Comparison of ENCODE assay signal across 10 cellular contexts in the genomic region with DNA sequence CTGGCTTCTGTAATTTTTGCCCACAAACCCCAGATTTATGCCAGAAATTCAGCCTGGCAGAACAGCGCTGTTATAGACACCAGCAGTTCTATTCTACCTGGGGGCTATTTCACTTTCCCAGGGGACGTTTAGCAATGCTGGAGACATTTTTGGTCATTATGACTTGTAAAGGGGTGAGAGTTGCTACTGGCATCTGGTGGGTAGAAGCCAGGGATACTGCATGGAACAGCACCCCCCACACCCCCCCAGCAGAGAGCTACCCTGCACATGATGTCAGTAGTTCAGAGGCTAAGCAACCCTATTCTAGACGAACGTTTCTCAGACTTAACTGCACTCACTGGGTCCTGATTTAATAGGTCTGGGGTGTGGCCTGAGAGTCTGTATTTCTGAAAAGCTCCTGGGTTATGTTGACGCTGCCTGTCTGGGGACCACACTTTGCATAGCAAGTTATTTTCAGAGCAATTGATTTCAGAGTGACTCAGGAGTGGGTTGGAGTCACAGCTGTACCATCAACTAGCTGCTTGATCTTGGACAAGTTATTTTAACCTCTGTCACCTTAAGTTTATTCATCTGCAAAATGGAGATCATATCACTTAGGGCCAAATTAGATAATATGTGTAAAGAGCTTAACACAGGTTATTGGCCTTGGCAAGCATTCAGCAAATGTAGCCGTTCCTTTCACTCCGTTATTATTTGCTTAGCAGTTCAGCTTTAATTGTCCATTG. TPM values are rescaled to one million over a fixed set of nuclear protein-coding genes. Genes with fewer than 3 reads are reported as not detected.
DNase-seq lines count a peak whose midpoint lies in the region; ATAC-seq and TF ChIP-seq lines count a peak whose summit lies in the region.
"Had no signal": no experiment of that assay in that cellular context is flagged by ENCODE, and none has a peak within 500 bp of the region (broad histone marks: within the 10 kb centered on the region; RNA-seq: fewer than 3 reads in every experiment).

No MANE protein-coding gene starts in this region.

- H4K20me1 ChIP-seq in hepatocyte (ENCODE audit: insufficient read depth, poor library complexity, severe bottlenecking) = no peaks in the 10 kb centered on the region

- H3K79me2 ChIP-seq in hepatocyte = no peaks in the 10 kb centered on the region

- 61 to 71% (median 64%) methylated on average over 7 of the region's 7 CpGs for WGBS in psoas muscle, 3 donors
- 44% methylated on average over 7 of the region's 7 CpGs for WGBS in hepatocyte (ENCODE audit: low lambda C conversion rate, missing lambda C conversion rate)

- H3K27ac ChIP-seq in psoas muscle = no peak overlapping the region
- H3K27ac ChIP-seq in hepatocyte = no peak overlapping the region

- no peak overlapping the region for H3K4me3 ChIP-seq in psoas muscle
- no peak overlapping the region for H3K4me3 ChIP-seq in hepatocyte

- H3K9me3 ChIP-seq in psoas muscle (no peaks in the 10 kb centered on the region), hepatocyte (ENCODE audit: low read depth) (no peaks in the 10 kb centered on the region)

- H3K9me3 Mint-ChIP-seq in activated naive CD4-positive, alpha-beta T cell treated with anti-CD3 and anti-CD28 coated beads, Interleukin-2, amount 50 U/mL, for 72 hours = peaks cover 0 to 13% of the 10 kb centered on the region in 2 donors
- H3K9me3 Mint-ChIP-seq: CD8-positive, alpha-beta memory T cell had no signal

- no peak overlapping the region for H3K27ac Mint-ChIP-seq in activated naive CD4-positive, alpha-beta T cell treated with anti-CD3 and anti-CD28 coated beads, Interleukin-2, amount 50 U/mL, for 72 hours

- H3K4me2 ChIP-seq in hepatocyte = no peak overlapping the region

- no peaks in the 10 kb centered on the region for H3K9me2 ChIP-seq in hepatocyte (replicated peaks; ENCODE audit: insufficient read depth)

- TF ChIP-seq CTCF in psoas muscle (IDR thresholded peaks at IDR 0.05) (no peak), hepatocyte (IDR thresholded peaks at IDR 0.05; ENCODE audit: poor library complexity) (no peak)

- ATAC-seq in HG03066 (IDR thresholded peaks at IDR 0.05; ENCODE audit: low read depth, unreplicated experiment) (peak; percentile 94), psoas muscle (no peak)
- ATAC-seq in activated naive CD4-positive, alpha-beta T cell treated with anti-CD3 and anti-CD28 coated beads, Interleukin-2, amount 50 U/mL, for 72 hours = no peak

- no peak overlapping the region for H2AFZ ChIP-seq in hepatocyte

- H3K4me1 ChIP-seq in psoas muscle (no peaks in the 10 kb centered on the region), hepatocyte (ENCODE audit: insufficient read depth) (peaks cover 14% of the 10 kb centered on the region)

- H3K36me3 Mint-ChIP-seq in activated naive CD4-positive, alpha-beta T cell treated with anti-CD3 and anti-CD28 coated beads, Interleukin-2, amount 50 U/mL, for 72 hours = peaks cover 0 to 39% of the 10 kb centered on the region in 2 donors

- DNase-seq in COLO668 (lab: John Stamatoyannopoulos, UW; ENCODE audit: unreplicated experiment) (peak; percentile 32), GM19240 (ENCODE audit: insufficient read length, low spot score) (peak; percentile 65), NCI-H510A (lab: John Stamatoyannopoulos, UW) (peak; percentile 52), activated T-cell treated with anti-CD3 and anti-CD28 coated beads for 4 hours (no peak), psoas muscle (no peak), hepatocyte (ENCODE audit: low spot score) (no peak)
- no peak for DNase-seq in activated naive CD4-positive, alpha-beta T cell treated with anti-CD3 and anti-CD28 coated beads, Interleukin-2, amount 50 U/mL, for 72 hours (ENCODE audit: low spot score in 2 of 2)
- DNase-seq: anterior cingulate cortex; CD8-positive, alpha-beta memory T cell had no signal

- H3K36me3 ChIP-seq in psoas muscle (ENCODE audit: insufficient read depth in 1 of 2, low read depth in 1 of 2) = no peaks in the 10 kb centered on the region
- H3K36me3 ChIP-seq in hepatocyte (replicated peaks; ENCODE audit: insufficient read depth, low read depth) = no peaks in the 10 kb centered on the region

- H3K27me3 ChIP-seq in psoas muscle (ENCODE audit: insufficient read depth in 3 of 3, low read length in 2 of 3) (no peaks in the 10 kb centered on the region), hepatocyte (peaks cover 4% of the 10 kb centered on the region)

- intact Hi-C loops in psoas muscle (cut with DNase I) = no loop called here

RNA-seq across cellular contexts. Expression of gene CHST11, which starts 48.5 kb away (rescaled TPM):
- 10 to 100 TPM; 20.0 to 40.0 TPM for total RNA-seq in activated naive CD4-positive, alpha-beta T cell treated with anti-CD3 and anti-CD28 coated beads, Interleukin-2, amount 50 U/mL, for 72 hours
- 1 to 10 TPM; 1.0 to 1.6 (median 1.1) TPM for total RNA-seq in psoas muscle
- under 1 TPM; 0.52 to 0.65 (median 0.58) TPM for polyA plus RNA-seq in psoas muscle
- 4.6 and 5.2 TPM in 2 replicates for total RNA-seq in hepatocyte
- polyA plus RNA-seq in hepatocyte = 8.6 and 8.9 TPM in 2 replicates

Comparison
In these comparisons a context has a peak if more than half of its experiments do, and no peak if none do; other contexts are left out.
1. DNase-seq: peak in COLO668 (single experiment), GM19240 (single experiment) and NCI-H510A (single experiment); none in activated naive CD4-positive, alpha-beta T cell treated with anti-CD3 and anti-CD28 coated beads, Interleukin-2, amount 50 U/mL, for 72 hours (0 of 2), activated T-cell treated with anti-CD3 and anti-CD28 coated beads for 4 hours (single experiment), psoas muscle (0 of 2) and hepatocyte (single experiment).